21 cellular contexts compared by ENCODE assay signal in the genomic region with DNA sequence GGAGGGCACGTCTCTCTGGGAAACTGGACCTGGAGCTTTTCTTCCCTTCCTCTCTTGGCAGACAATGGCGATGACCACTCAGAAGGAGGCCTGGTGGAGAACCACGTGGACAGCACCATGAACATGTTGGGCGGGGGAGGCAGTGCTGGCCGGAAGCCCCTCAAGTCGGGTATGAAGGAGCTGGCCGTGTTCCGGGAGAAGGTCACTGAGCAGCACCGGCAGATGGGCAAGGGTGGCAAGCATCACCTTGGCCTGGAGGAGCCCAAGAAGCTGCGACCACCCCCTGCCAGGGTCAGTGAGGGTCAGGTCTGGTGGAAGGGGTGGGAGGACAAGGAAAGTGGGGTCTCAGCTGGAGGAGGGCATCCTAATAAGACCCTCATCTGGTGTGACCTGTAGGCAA. TPM values are rescaled to one million over a fixed set of nuclear protein-coding genes. Genes with fewer than 3 reads are reported as not detected.
"Had no signal": no experiment of that assay in that cellular context is flagged by ENCODE, and none has a peak within 500 bp of the region (broad histone marks: within the 10 kb centered on the region; RNA-seq: fewer than 3 reads in every experiment).

No MANE protein-coding gene starts in this region.

- H3K27me3 ChIP-seq: neural progenitor cell, pancreas, right lobe of liver, tibial nerve had no signal

- H3K36me3 ChIP-seq: pancreas had no signal

- H3K4me2 ChIP-seq: neural progenitor cell had no signal

- ATAC-seq: effector memory CD8-positive, alpha-beta T cell; mucosa of descending colon; natural killer cell treated with Interleukin-12 subunit alpha and Interleukin-12 subunit beta and Interleukin-15 and Interleukin-18, amount 100 ng/mL, for 72 hours; pancreas; right lobe of liver; stimulated activated naive B cell treated with anti-CD40 and anti-IgM and Interleukin-4, amounts not matched to agents 10 μg/mL and 1 μg/mL and 100 μg/mL, for 72 hours had no signal

- H3K4me1 Mint-ChIP-seq: central memory CD8-positive, alpha-beta T cell; immature natural killer cell; memory B cell; naive B cell; stimulated activated naive B cell treated with anti-CD40 and anti-IgM and Interleukin-4, amounts not matched to agents 10 μg/mL and 1 μg/mL and 100 μg/mL, for 72 hours had no signal

- H3K4me3 Mint-ChIP-seq: central memory CD8-positive, alpha-beta T cell; effector memory CD8-positive, alpha-beta T cell; immature natural killer cell; memory B cell; naive B cell; natural killer cell treated with Interleukin-12 subunit alpha and Interleukin-12 subunit beta and Interleukin-15 and Interleukin-18, amount 100 ng/mL, for 72 hours; stimulated activated naive B cell treated with anti-CD40 and anti-IgM and Interleukin-4, amounts not matched to agents 10 μg/mL and 1 μg/mL and 100 μg/mL, for 72 hours; stimulated activated naive CD8-positive, alpha-beta T cell treated with anti-CD3 and anti-CD28 coated beads, Interleukin-15, Interleukin-2, amounts not matched to agents 100 ng/mL and 50 ng/mL, for 24 hours had no signal

- H3K27ac ChIP-seq: neural progenitor cell, right lobe of liver, tibial nerve had no signal

- DNase-seq: cortex of kidney; effector memory CD8-positive, alpha-beta T cell; hypothalamus; immature natural killer cell; mucosa of descending colon; naive B cell; right lobe of liver; small intestine; stimulated activated CD4-positive, alpha-beta T cell treated with anti-CD3 and anti-CD28 coated beads, Interleukin-15, amount 100 ng/mL, for 24 hours; stimulated activated CD4-positive, alpha-beta T cell treated with anti-CD3 and anti-CD28 coated beads, Interleukin-2, amount 100 ng/mL, for 48 hours; stimulated activated naive B cell treated with anti-CD40 and anti-IgM and Interleukin-4, amounts not matched to agents 10 μg/mL and 1 μg/mL and 100 μg/mL, for 72 hours had no signal

- H3K4me3 ChIP-seq: lung, mucosa of descending colon, neural progenitor cell, pancreas, right lobe of liver, thoracic aorta, tibial nerve had no signal

- H3K9me3 ChIP-seq: mucosa of descending colon, pancreas, right lobe of liver, thoracic aorta, tibial nerve had no signal

- H3K36me3 Mint-ChIP-seq: immature natural killer cell; memory B cell; naive B cell; natural killer cell treated with Interleukin-12 subunit alpha and Interleukin-12 subunit beta and Interleukin-15 and Interleukin-18, amount 100 ng/mL, for 72 hours; stimulated activated naive B cell treated with anti-CD40 and anti-IgM and Interleukin-4, amounts not matched to agents 10 μg/mL and 1 μg/mL and 100 μg/mL, for 72 hours had no signal

- H2AFZ ChIP-seq: neural progenitor cell had no signal

- H3K9me3 Mint-ChIP-seq: central memory CD8-positive, alpha-beta T cell; effector memory CD8-positive, alpha-beta T cell; memory B cell; naive B cell; natural killer cell treated with Interleukin-12 subunit alpha and Interleukin-12 subunit beta and Interleukin-15 and Interleukin-18, amount 100 ng/mL, for 72 hours; neural progenitor cell; stimulated activated naive B cell treated with anti-CD40 and anti-IgM and Interleukin-4, amounts not matched to agents 10 μg/mL and 1 μg/mL and 100 μg/mL, for 72 hours; stimulated activated naive CD8-positive, alpha-beta T cell treated with anti-CD3 and anti-CD28 coated beads, Interleukin-15, Interleukin-2, amounts not matched to agents 100 ng/mL and 50 ng/mL, for 24 hours had no signal

- H3K27ac Mint-ChIP-seq: effector memory CD8-positive, alpha-beta T cell; immature natural killer cell; memory B cell; naive B cell; natural killer cell treated with Interleukin-12 subunit alpha and Interleukin-12 subunit beta and Interleukin-15 and Interleukin-18, amount 100 ng/mL, for 72 hours; neural progenitor cell; progenitor cell of endocrine pancreas; stimulated activated naive B cell treated with anti-CD40 and anti-IgM and Interleukin-4, amounts not matched to agents 10 μg/mL and 1 μg/mL and 100 μg/mL, for 72 hours; stimulated activated naive CD8-positive, alpha-beta T cell treated with anti-CD3 and anti-CD28 coated beads, Interleukin-15, Interleukin-2, amounts not matched to agents 100 ng/mL and 50 ng/mL, for 24 hours had no signal

- H3K27me3 Mint-ChIP-seq: progenitor cell of endocrine pancreas; stimulated activated naive CD8-positive, alpha-beta T cell treated with anti-CD3 and anti-CD28 coated beads, Interleukin-15, Interleukin-2, amounts not matched to agents 100 ng/mL and 50 ng/mL, for 24 hours had no signal

RNA-seq across cellular contexts. Expression of a gene that starts 34.9 kb away (rescaled TPM):
- polyA plus RNA-seq: immature natural killer cell had no signal
